Comparison of ENCODE assay signal across 23 cellular contexts in the genomic region with DNA sequence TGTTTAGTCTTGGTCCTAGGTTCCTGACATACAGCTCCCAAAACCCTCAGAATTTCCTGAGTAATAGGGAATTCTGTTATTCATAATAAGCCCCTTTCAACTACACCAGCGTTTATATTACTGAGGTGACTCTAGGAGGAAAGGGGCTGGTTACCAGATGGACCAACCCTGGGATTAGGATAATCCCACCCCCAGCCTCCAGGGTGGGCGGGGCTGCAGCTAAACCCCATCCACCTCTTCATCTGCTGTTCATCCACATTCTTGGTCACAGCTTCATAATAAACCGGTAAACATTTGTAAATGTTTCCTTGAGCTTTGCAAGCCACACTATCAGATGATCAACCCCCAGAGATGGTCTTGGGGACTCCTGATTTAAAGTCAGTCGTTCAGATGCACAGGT.
"Had no signal": no experiment of that assay in that cellular context is flagged by ENCODE, and none has a peak within 500 bp of the region (broad histone marks: within the 10 kb centered on the region; RNA-seq: fewer than 3 reads in every experiment).

No MANE protein-coding gene starts in this region.

- H3K4me3 Mint-ChIP-seq: activated CD8-positive, alpha-beta T cell treated with anti-CD3 and anti-CD28 coated beads for 36 hours; activated naive CD8-positive, alpha-beta T cell; naive thymus-derived CD8-positive, alpha-beta T cell had no signal

- H3K27ac Mint-ChIP-seq: activated CD8-positive, alpha-beta T cell treated with anti-CD3 and anti-CD28 coated beads for 36 hours; activated naive CD8-positive, alpha-beta T cell; activated T-helper 2 cell treated with anti-CD3 and anti-CD28 coated beads, Interferon-gamma antibody, Interleukin-2, Interleukin-4, amounts not matched to agents 10 μg/mL and 5 μg/mL and 100 μg/mL, durations not matched to agents 14 hours and 24 hours and 36 hours had no signal

- H3K36me3 Mint-ChIP-seq: activated naive CD8-positive, alpha-beta T cell; naive thymus-derived CD8-positive, alpha-beta T cell had no signal

- H3K27me3 ChIP-seq: gastroesophageal sphincter, hepatocyte, neutrophil, sigmoid colon, suprapubic skin, tibial artery, upper lobe of right lung had no signal

- H3K9me3 ChIP-seq: gastroesophageal sphincter, neutrophil, sigmoid colon, suprapubic skin, tibial artery, upper lobe of right lung had no signal

- H3K4me3 ChIP-seq: gastroesophageal sphincter, hepatocyte, sigmoid colon, suprapubic skin, tibial artery, upper lobe of right lung had no signal

- H3K27ac ChIP-seq: gastroesophageal sphincter, hepatocyte, neutrophil, sigmoid colon, suprapubic skin, tibial artery, upper lobe of right lung had no signal

- H3K27me3 Mint-ChIP-seq: activated CD8-positive, alpha-beta T cell treated with anti-CD3 and anti-CD28 coated beads for 36 hours; activated naive CD8-positive, alpha-beta T cell; naive thymus-derived CD8-positive, alpha-beta T cell had no signal

- H3K9me3 Mint-ChIP-seq: activated CD8-positive, alpha-beta T cell treated with anti-CD3 and anti-CD28 coated beads for 36 hours; activated T-helper 2 cell treated with anti-CD3 and anti-CD28 coated beads, Interferon-gamma antibody, Interleukin-2, Interleukin-4, amounts not matched to agents 10 μg/mL and 5 μg/mL and 100 μg/mL, durations not matched to agents 14 hours and 24 hours and 36 hours; naive thymus-derived CD8-positive, alpha-beta T cell had no signal

- H3K36me3 ChIP-seq: gastroesophageal sphincter, neutrophil, sigmoid colon, suprapubic skin, tibial artery, upper lobe of right lung had no signal

- ATAC-seq: activated CD8-positive, alpha-beta T cell treated with anti-CD3 and anti-CD28 coated beads for 36 hours; gastroesophageal sphincter; left cardiac atrium; naive thymus-derived CD8-positive, alpha-beta T cell; upper lobe of right lung had no signal

- DNase-seq: activated CD4-positive, alpha-beta T cell treated with anti-CD3 and anti-CD28 coated beads for 1 hour; activated CD4-positive, alpha-beta T cell treated with anti-CD3 and anti-CD28 coated beads, Interleukin-2, amount 50 U/mL, for 1 hour; activated CD8-positive, alpha-beta T cell treated with anti-CD3 and anti-CD28 coated beads for 36 hours; activated naive CD4-positive, alpha-beta T cell treated with Interleukin-2 at 50 U/mL for 16 hours; activated T-cell treated with anti-CD3 and anti-CD28 coated beads, Interleukin-2, amount 50 U/mL, for 48 hours; anterior cingulate cortex; dermis blood vessel endothelial cell; effector CD4-positive, alpha-beta T cell; left cardiac atrium; mammary epithelial cell; naive thymus-derived CD8-positive, alpha-beta T cell; sigmoid colon; small intestine; stimulated activated CD4-positive, alpha-beta T cell treated with anti-CD3 and anti-CD28 coated beads, Interleukin-1b, Interleukin-23, amount 100 ng/mL, for 48 hours; stimulated activated naive CD4-positive, alpha-beta T cell; tibial artery; upper lobe of right lung had no signal
